Comparison of ENCODE assay signal across 8 cellular contexts in the genomic region with DNA sequence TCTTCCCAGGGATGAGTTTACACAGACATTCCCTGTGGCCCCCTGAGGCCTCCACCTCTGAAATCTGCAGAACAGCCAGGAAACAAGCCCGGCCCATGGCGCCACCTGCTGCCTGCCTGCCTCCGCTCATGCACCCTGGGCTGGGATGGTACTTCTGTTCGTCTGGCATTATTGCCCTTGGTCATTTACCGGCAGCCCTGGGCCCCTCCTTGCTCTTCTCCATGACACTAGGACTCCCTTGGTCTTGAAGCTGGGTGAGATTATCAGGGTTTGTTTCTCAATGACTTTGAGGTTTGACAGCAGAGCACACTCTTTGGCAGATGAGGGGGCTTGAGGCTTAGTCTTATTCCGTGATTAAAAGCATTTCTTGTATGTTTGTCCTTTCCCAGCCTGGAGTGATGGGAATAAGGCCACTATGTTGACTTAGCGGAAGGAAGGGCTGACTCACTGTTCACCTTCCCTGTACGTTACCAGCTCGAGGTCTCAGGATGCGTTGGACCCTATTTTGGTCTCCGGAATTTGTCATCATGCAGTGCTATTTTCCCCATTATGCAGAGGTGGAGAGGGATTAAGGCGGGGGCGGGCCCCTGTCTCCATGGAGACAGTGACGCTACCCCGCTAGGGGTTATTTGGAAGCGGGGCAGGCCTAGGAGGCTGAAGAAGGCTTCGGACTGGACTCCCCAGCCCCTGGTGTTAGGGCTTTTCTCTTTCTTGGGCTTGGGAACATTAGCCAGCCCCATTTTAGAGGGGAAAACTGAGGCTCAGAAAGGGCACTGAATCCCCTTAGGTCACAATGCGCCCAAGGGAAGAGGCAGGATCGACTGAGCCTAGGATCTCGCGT. TPM values are rescaled to one million over a fixed set of nuclear protein-coding genes. Genes with fewer than 3 reads are reported as not detected.
DNase-seq lines count a peak whose midpoint lies in the region; ATAC-seq lines count a peak whose summit lies in the region.

No MANE protein-coding gene starts in this region.

- H2AFZ ChIP-seq in Karpas-422 (ENCODE audit: low read length) = peak overlapping the region; percentile 54

- peak overlapping the region; percentile 77 for H3K4me2 ChIP-seq in Karpas-422 (ENCODE audit: low read depth, low read length, poor library complexity, severe bottlenecking)

- H3K4me1 ChIP-seq in Karpas-422 (ENCODE audit: low read length) (peaks cover 30% of the 10 kb centered on the region), SJSA1 (replicated peaks) (peaks cover 24% of the 10 kb centered on the region)

- H3K9me3 ChIP-seq in Karpas-422 (ENCODE audit: low read length) (no peaks in the 10 kb centered on the region), SJSA1 (replicated peaks) (no peaks in the 10 kb centered on the region)

- peaks cover 27% of the 10 kb centered on the region for H3K36me3 ChIP-seq in Karpas-422 (ENCODE audit: insufficient read depth, low read length)
- peaks cover 15% of the 10 kb centered on the region for H3K36me3 ChIP-seq in SJSA1

- no peaks in the 10 kb centered on the region for H3K9me2 ChIP-seq in Karpas-422 (replicated peaks; ENCODE audit: insufficient read depth, low read length)

- peak overlapping the region; percentile 63 for H3K9ac ChIP-seq in Karpas-422 (ENCODE audit: low read length)

- DNase-seq in DMS53 treated with DMSO at 0.1 percent for 48 hours (lab: John Stamatoyannopoulos, UW; ENCODE audit: unreplicated experiment) (peak; percentile 95), Karpas-422 (peak; percentile 85), SJSA1 (ENCODE audit: low read depth in 1 of 2, low spot score in 2 of 2) (peak; percentile 63 to 70), glomerular visceral epithelial cell (ENCODE audit: extremely low spot score) (peak; percentile 64), occipital lobe (lab: John Stamatoyannopoulos, UW) (peak; percentile 69)
- peak; percentile 67 for DNase-seq in activated naive CD4-positive, alpha-beta T cell treated with anti-CD3 and anti-CD28 coated beads, Interleukin-2, amount 50 U/mL, for 16 hours

- H3K27me3 ChIP-seq in Karpas-422 (ENCODE audit: low read length) (no peaks in the 10 kb centered on the region), SJSA1 (replicated peaks) (no peaks in the 10 kb centered on the region)

- H3K79me2 ChIP-seq in Karpas-422 (ENCODE audit: low read length) = peaks cover 42% of the 10 kb centered on the region

- H4K20me1 ChIP-seq in Karpas-422 (ENCODE audit: insufficient read depth, low read depth, low read length) = no peaks in the 10 kb centered on the region

- peak; percentile 32 for ATAC-seq in GM21737 (IDR thresholded peaks at IDR 0.05; ENCODE audit: unreplicated experiment)

- H3K27ac ChIP-seq in Karpas-422 (ENCODE audit: low read length) (no peak overlapping the region), SJSA1 (peak overlapping the region; percentile 54), temporal lobe (ENCODE audit: low read depth, low read length) (peak overlapping the region; percentile 92)

- H3K4me3 ChIP-seq in Karpas-422 (ENCODE audit: low read length) (peak overlapping the region; percentile 95), SJSA1 (peak overlapping the region; percentile 73)

RNA-seq across cellular contexts. Expression of a gene that starts 0.7 kb away (rescaled TPM):
- 25.9 and 80.8 TPM in 2 replicates for total RNA-seq in Karpas-422 (2014; rRNA removed; shearing (Covaris generic); ENCODE audit: low replicate concordance)
- 18.7 and 24.8 TPM in 2 replicates for total RNA-seq in SJSA1 (2014; rRNA removed; shearing (Covaris generic))
- total RNA-seq in occipital lobe (71.1 TPM), temporal lobe (58.3 TPM)

RNA-seq across cellular contexts. Expression of a gene that starts 58.6 kb away (rescaled TPM):
- total RNA-seq in Karpas-422 (2014; rRNA removed; shearing (Covaris generic); ENCODE audit: low replicate concordance) = 30.0 and 40.3 TPM in 2 replicates
- 0.82 TPM in 1 of 2 replicates, not detected in the other for total RNA-seq in SJSA1 (2014; rRNA removed; shearing (Covaris generic))
- 60.5 TPM for total RNA-seq in occipital lobe
- total RNA-seq in temporal lobe = 72.3 TPM

Comparison
In these comparisons a context has a peak if more than half of its experiments do, and no peak if none do; other contexts are left out.
1. RNA of a gene that starts 58.6 kb away (total RNA-seq): 72.3 TPM in temporal lobe (single experiment), 60.5 TPM in occipital lobe (single experiment) and 30.0 to 40.3 TPM in Karpas-422; 0.82 TPM in SJSA1; every median in the first group is over 10 times any median in the second.
2. Peak in every context shown above with its lines, with median percentiles within 50 percentile points of each other: DNase-seq.